In genomic region chr12:6540181-6540877, GRCh38 we compare ENCODE assay signal across 1 cellular context.
TF ChIP-seq lines count a peak whose summit lies in the region.

No MANE protein-coding gene starts in this region.

TF ChIP-seq in H1, 55 proteins besides CTCF, POLR2A, EP300 and RAD21:
- no peak for TF ChIP-seq SIX5 (IDR thresholded peaks at IDR 0.05; ENCODE audit: low read depth, low read length)
TF ChIP-seq in H1: peak in this region for 0.
